ENCODE assay signal across 26 cellular contexts in genomic region chr20:21278829-21279228, GRCh38.
"Had no signal": no experiment of that assay in that cellular context is flagged by ENCODE, and none has a peak within 500 bp of the region (broad histone marks: within the 10 kb centered on the region; RNA-seq: fewer than 3 reads in every experiment).

No MANE protein-coding gene starts in this region.

- H3K4me3 ChIP-seq: neural progenitor cell, ovary, psoas muscle, right lobe of liver, sigmoid colon, stomach, thoracic aorta, thyroid gland, tibial nerve, upper lobe of left lung, vagina had no signal

- H3K27me3 ChIP-seq: neural progenitor cell, ovary, right lobe of liver, sigmoid colon, thyroid gland, tibial nerve, upper lobe of left lung, vagina had no signal

- ATAC-seq: naive thymus-derived CD4-positive, alpha-beta T cell; natural killer cell; psoas muscle; right cardiac atrium; right lobe of liver; stimulated activated effector memory CD8-positive, alpha-beta T cell treated with anti-CD3 and anti-CD28 coated beads, Interleukin-12 subunit alpha, Interleukin-12 subunit beta, amount 100 ng/mL, for 72 hours had no signal

- H3K4me1 ChIP-seq: neural progenitor cell, parathyroid adenoma, psoas muscle, right lobe of liver, sigmoid colon, stomach, thyroid gland, tibial nerve, upper lobe of left lung, vagina had no signal

- H3K9me3 ChIP-seq: ovary, psoas muscle, right lobe of liver, sigmoid colon, stomach, thoracic aorta, thyroid gland, tibial nerve, upper lobe of left lung, vagina had no signal

- H3K4me1 Mint-ChIP-seq: naive thymus-derived CD4-positive, alpha-beta T cell; natural killer cell; nephron; neural progenitor cell; stimulated activated effector memory CD8-positive, alpha-beta T cell treated with anti-CD3 and anti-CD28 coated beads, Interleukin-12 subunit alpha, Interleukin-12 subunit beta, amount 100 ng/mL, for 72 hours had no signal

- H3K9me3 Mint-ChIP-seq: natural killer cell; stimulated activated effector memory CD8-positive, alpha-beta T cell treated with anti-CD3 and anti-CD28 coated beads, Interleukin-12 subunit alpha, Interleukin-12 subunit beta, amount 100 ng/mL, for 72 hours had no signal

- DNase-seq: naive thymus-derived CD4-positive, alpha-beta T cell; natural killer cell; occipital lobe; ovary; posterior cingulate gyrus; psoas muscle; right cardiac atrium; right lobe of liver; sigmoid colon; small intestine; stimulated activated CD4-positive, alpha-beta T cell treated with anti-CD3 and anti-CD28 coated beads, Interleukin-15, amount 100 ng/mL, for 24 hours; stimulated activated CD4-positive, alpha-beta T cell treated with anti-CD3 and anti-CD28 coated beads, Interleukin-2, amount 100 ng/mL, for 24 hours; stimulated activated CD4-positive, alpha-beta T cell treated with anti-CD3 and anti-CD28 coated beads, Interleukin-2, amount 100 ng/mL, for 48 hours; stimulated activated CD4-positive, alpha-beta T cell treated with anti-CD3 and anti-CD28 coated beads, Interleukin-4, amount 100 ng/mL, for 24 hours; stimulated activated naive CD4-positive, alpha-beta T cell treated with Interleukin-2 at 50 U/mL for 16 hours; stomach; thyroid gland; trophoblast cell; upper lobe of left lung had no signal

- H3K4me3 Mint-ChIP-seq: naive thymus-derived CD4-positive, alpha-beta T cell; natural killer cell; nephron; neural progenitor cell; stimulated activated effector memory CD8-positive, alpha-beta T cell treated with anti-CD3 and anti-CD28 coated beads, Interleukin-12 subunit alpha, Interleukin-12 subunit beta, amount 100 ng/mL, for 72 hours had no signal

- H3K36me3 Mint-ChIP-seq: naive thymus-derived CD4-positive, alpha-beta T cell; natural killer cell; neural progenitor cell; stimulated activated effector memory CD8-positive, alpha-beta T cell treated with anti-CD3 and anti-CD28 coated beads, Interleukin-12 subunit alpha, Interleukin-12 subunit beta, amount 100 ng/mL, for 72 hours had no signal

- H3K27ac ChIP-seq: neural progenitor cell, ovary, parathyroid adenoma, psoas muscle, right lobe of liver, sigmoid colon, stomach, thoracic aorta, thyroid gland, tibial nerve, upper lobe of left lung, vagina had no signal

- H3K27ac Mint-ChIP-seq: naive thymus-derived CD4-positive, alpha-beta T cell; natural killer cell; nephron; neural progenitor cell; stimulated activated effector memory CD8-positive, alpha-beta T cell treated with anti-CD3 and anti-CD28 coated beads, Interleukin-12 subunit alpha, Interleukin-12 subunit beta, amount 100 ng/mL, for 72 hours had no signal

- H3K36me3 ChIP-seq: neural progenitor cell, ovary, right lobe of liver, sigmoid colon, stomach, thoracic aorta, thyroid gland, tibial nerve, upper lobe of left lung, vagina had no signal
